In genomic region chr11:22797081-22797480, GRCh38 we compare ENCODE assay signal across 1 cellular context.
TF ChIP-seq lines count a peak whose summit lies in the region.

No MANE protein-coding gene starts in this region.

TF ChIP-seq in K562, 482 proteins besides CTCF, POLR2A, EP300 and RAD21 (continued from another document):
- TF ChIP-seq ZNF740 (CRISPR knock-in tag; IDR thresholded peaks at IDR 0.05), result no peak
- TF ChIP-seq ZNF740 (tag; IDR thresholded peaks at IDR 0.05), result no peak
- no peak for TF ChIP-seq RHOXF2B (CRISPR knock-in tag; conservative IDR thresholded peaks at IDR 0.05)
- no peak for TF ChIP-seq SMARCE1 (IDR thresholded peaks at IDR 0.05)
